30 cellular contexts compared by ENCODE assay signal in genomic region chr4:136992032-136992431, GRCh38.
"Had no signal": no experiment of that assay in that cellular context is flagged by ENCODE, and none has a peak within 500 bp of the region (broad histone marks: within the 10 kb centered on the region; RNA-seq: fewer than 3 reads in every experiment).

No MANE protein-coding gene starts in this region.

- H3K4me3 ChIP-seq: breast epithelium, K562, SJSA1 had no signal

- H3K4me1 Mint-ChIP-seq: activated CD8-positive, alpha-beta memory T cell treated with anti-CD3 and anti-CD28 coated beads, Interleukin-2, amount 10 ng/mL, durations not matched to agents 7 days and 5 days; activated naive CD4-positive, alpha-beta T cell treated with anti-CD3 and anti-CD28 coated beads, Interleukin-2, amount 50 U/mL, for 24 hours had no signal

- H3K27ac ChIP-seq: breast epithelium, RWPE1, SJSA1 had no signal

- H3K9me3 ChIP-seq: SJSA1 had no signal

- DNase-seq: activated CD4-positive, alpha-beta T cell treated with anti-CD3 and anti-CD28 coated beads for 48 hours; activated CD4-positive, alpha-beta T cell treated with anti-CD3 and anti-CD28 coated beads, Interleukin-2, amount 50 U/mL, for 4 hours; activated CD4-positive, CD25-positive, alpha-beta regulatory T cell treated with anti-CD3 and anti-CD28 coated beads, Interleukin-2, amount 50 U/mL, for 72 hours; activated CD8-positive, alpha-beta memory T cell treated with anti-CD3 and anti-CD28 coated beads, Interleukin-2, amount 10 ng/mL, durations not matched to agents 7 days and 5 days; activated effector memory CD4-positive, alpha-beta T cell treated with Interleukin-2 at 50 U/mL for 16 hours; activated naive CD4-positive, alpha-beta T cell; activated T-cell treated with anti-CD3 and anti-CD28 coated beads, Interleukin-2, amount 50 U/mL, for 24 hours; aorta; central memory CD4-positive, alpha-beta T cell; Karpas-422; MM.1S; NCI-H1105 treated with DMSO at 0.1 percent for 48 hours; NCI-H1436 treated with DMSO at 0.1 percent for 48 hours; NCI-H187; NCI-H2081; NCI-H510A treated with DMSO at 0.1 percent for 48 hours; NCI-H774; NK-92 treated with Interleukin-12 subunit alpha and Interleukin-12 subunit beta, amount 100 ng/mL, for 24 hours; OCI-M1; SHP77; SW 1271 had no signal

- H3K9me3 Mint-ChIP-seq: activated naive CD4-positive, alpha-beta T cell treated with anti-CD3 and anti-CD28 coated beads, Interleukin-2, amount 50 U/mL, for 24 hours; activated T-helper 1 cell treated with anti-CD3 and anti-CD28 coated beads, Interleukin-12 subunit alpha, Interleukin-12 subunit beta, Interleukin-2, Interleukin-4 antibody, amounts not matched to agents 30 ng/mL and 10 ng/mL and 1 ng/mL, durations not matched to agents 14 hours and 24 hours and 36 hours had no signal

- ATAC-seq: activated CD8-positive, alpha-beta memory T cell treated with anti-CD3 and anti-CD28 coated beads, Interleukin-2, amount 10 ng/mL, durations not matched to agents 7 days and 5 days; K562; Panc1; SK-N-SH treated with all-trans-retinoic acid at 6 μM for 48 hours had no signal

- H3K27me3 ChIP-seq: breast epithelium, SJSA1 had no signal

- H3K4me3 Mint-ChIP-seq: activated CD8-positive, alpha-beta memory T cell treated with anti-CD3 and anti-CD28 coated beads, Interleukin-2, amount 10 ng/mL, durations not matched to agents 7 days and 5 days; activated naive CD4-positive, alpha-beta T cell treated with anti-CD3 and anti-CD28 coated beads, Interleukin-2, amount 50 U/mL, for 24 hours; activated T-cell treated with anti-CD3 and anti-CD28 coated beads, Interleukin-2, amount 50 U/mL, for 24 hours; activated T-helper 1 cell treated with anti-CD3 and anti-CD28 coated beads, Interleukin-12 subunit alpha, Interleukin-12 subunit beta, Interleukin-2, Interleukin-4 antibody, amounts not matched to agents 30 ng/mL and 10 ng/mL and 1 ng/mL, durations not matched to agents 14 hours and 24 hours and 36 hours; T-helper 1 cell treated with Interleukin-12 subunit alpha and Interleukin-12 subunit beta and Interleukin-4 antibody, amounts not matched to agents 30 μg/mL and 1 μg/mL, for 36 hours had no signal

- H3K4me1 ChIP-seq: breast epithelium, SJSA1 had no signal

- H3K27me3 Mint-ChIP-seq: activated CD8-positive, alpha-beta memory T cell treated with anti-CD3 and anti-CD28 coated beads, Interleukin-2, amount 10 ng/mL, durations not matched to agents 7 days and 5 days; activated naive CD4-positive, alpha-beta T cell treated with anti-CD3 and anti-CD28 coated beads, Interleukin-2, amount 50 U/mL, for 24 hours; activated T-cell treated with anti-CD3 and anti-CD28 coated beads, Interleukin-2, amount 50 U/mL, for 24 hours had no signal

- H3K36me3 Mint-ChIP-seq: activated CD8-positive, alpha-beta memory T cell treated with anti-CD3 and anti-CD28 coated beads, Interleukin-2, amount 10 ng/mL, durations not matched to agents 7 days and 5 days; activated naive CD4-positive, alpha-beta T cell treated with anti-CD3 and anti-CD28 coated beads, Interleukin-2, amount 50 U/mL, for 24 hours had no signal

- H3K36me3 ChIP-seq: breast epithelium, SJSA1 had no signal

- H3K27ac Mint-ChIP-seq: activated CD8-positive, alpha-beta memory T cell treated with anti-CD3 and anti-CD28 coated beads, Interleukin-2, amount 10 ng/mL, durations not matched to agents 7 days and 5 days; activated naive CD4-positive, alpha-beta T cell treated with anti-CD3 and anti-CD28 coated beads, Interleukin-2, amount 50 U/mL, for 24 hours; activated T-cell treated with anti-CD3 and anti-CD28 coated beads, Interleukin-2, amount 50 U/mL, for 24 hours; activated T-helper 1 cell treated with anti-CD3 and anti-CD28 coated beads, Interleukin-12 subunit alpha, Interleukin-12 subunit beta, Interleukin-2, Interleukin-4 antibody, amounts not matched to agents 30 ng/mL and 10 ng/mL and 1 ng/mL, durations not matched to agents 14 hours and 24 hours and 36 hours; T-helper 1 cell treated with Interleukin-12 subunit alpha and Interleukin-12 subunit beta and Interleukin-4 antibody, amounts not matched to agents 30 μg/mL and 1 μg/mL, for 36 hours had no signal
